8 cellular contexts compared by ENCODE assay signal in the genomic region with DNA sequence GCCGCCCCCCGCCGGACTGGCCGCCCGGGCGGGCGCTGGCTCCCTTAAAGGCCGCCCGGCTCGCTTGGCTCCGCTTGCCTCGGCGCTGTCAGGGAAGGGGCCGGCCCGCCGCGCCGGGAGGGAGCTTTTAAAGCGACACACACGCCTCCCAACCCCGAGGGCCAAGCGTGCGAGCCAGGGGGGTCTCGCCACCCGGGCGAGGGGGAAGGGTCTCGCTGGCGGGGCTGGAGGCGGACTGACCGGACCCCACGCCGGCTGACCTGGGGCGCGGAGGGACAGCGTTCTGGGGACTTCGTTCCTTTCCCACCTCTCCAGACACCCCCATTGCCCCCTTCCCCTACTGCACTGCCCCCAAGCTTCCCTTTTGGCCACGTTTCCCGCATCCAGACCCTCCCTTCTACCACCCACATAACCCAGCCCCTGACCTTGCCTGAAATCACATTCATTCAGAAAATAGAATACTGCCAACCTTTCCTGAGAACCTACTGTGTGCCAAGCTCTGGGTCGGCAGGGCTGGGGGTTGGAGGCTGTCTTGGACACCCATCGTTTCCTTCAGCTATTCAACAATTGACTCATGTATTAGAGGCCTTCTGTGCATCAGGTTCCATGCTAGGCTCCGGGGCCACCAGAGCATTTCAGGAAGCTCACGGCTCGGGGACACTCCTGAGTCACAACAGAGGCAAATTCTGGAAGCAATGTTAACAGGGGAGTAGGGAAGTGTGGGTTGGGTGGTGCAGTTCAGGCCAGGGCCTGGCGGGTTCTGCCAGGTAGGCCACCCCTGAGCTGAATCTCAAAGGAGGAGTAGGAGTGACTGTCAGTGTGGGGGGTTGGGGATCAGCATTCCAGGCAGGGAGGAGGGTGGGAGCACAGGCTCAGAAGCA. TPM values are rescaled to one million over a fixed set of nuclear protein-coding genes. Genes with fewer than 3 reads are reported as not detected.
DNase-seq lines count a peak whose midpoint lies in the region; ATAC-seq and TF ChIP-seq lines count a peak whose summit lies in the region.

A gene with protein sequence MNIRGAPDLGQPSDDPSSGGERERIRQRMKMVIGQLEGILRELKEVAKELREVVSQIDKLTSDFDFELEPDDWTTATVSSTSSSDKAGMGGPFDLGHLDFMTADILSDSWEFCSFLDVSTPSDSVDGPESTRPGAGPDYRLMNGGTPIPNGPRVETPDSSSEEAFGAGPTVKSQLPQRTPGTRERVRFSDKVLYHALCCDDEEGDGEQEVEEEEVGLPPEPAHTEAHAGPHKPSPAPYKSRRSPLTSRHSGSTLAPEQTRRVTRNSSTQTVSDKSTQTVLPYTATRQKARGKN (minus strand): TSS at position 102 of the 881 bp plus-strand sequence. CDS start 2,221 bp downstream, outside the sequence.

- no peaks in the 10 kb centered on the region for H3K9me3 Mint-ChIP-seq in activated T-helper 1 cell treated with anti-CD3 and anti-CD28 coated beads, Interleukin-12 subunit alpha, Interleukin-12 subunit beta, Interleukin-2, Interleukin-4 antibody, amounts not matched to agents 30 ng/mL and 10 ng/mL and 1 ng/mL, durations not matched to agents 14 hours and 24 hours and 36 hours

- in situ Hi-C loops in IMR-90 (cut with MboI; ENCODE audit: low sequenced_read_pairs), result no loop called here

- no peak for DNase-seq in IMR-90
- peak; percentile 34 for DNase-seq in dedifferentiated amniotic fluid mesenchymal stem cell (ENCODE audit: extremely low spot score)
- peak; percentile 79 for DNase-seq in left kidney (ENCODE audit: low read depth, low spot score)
- peak in 33 of 49 donors; percentile 2 to 67 (median 37) for DNase-seq in substantia nigra (lab: John Stamatoyannopoulos, UW)
- DNase-seq in activated T-helper 1 cell treated with anti-CD3 and anti-CD28 coated beads, Interleukin-12 subunit alpha, Interleukin-12 subunit beta, Interleukin-2, Interleukin-4 antibody, amounts not matched to agents 30 ng/mL and 10 ng/mL and 1 ng/mL, durations not matched to agents 14 hours and 24 hours and 36 hours (ENCODE audit: low spot score), result no peak

- WGBS in IMR-90 (ENCODE audit: extremely low coverage in 2 of 2, insufficient read length in 1 of 2), 2 experiments, result 24% methylated on average over 5 of the region's 44 CpGs; no CpG with 5 or more reads in 1 of the 2 experiments

- no peak within 1 kb of the TSS for H3K18ac ChIP-seq in IMR-90 (ENCODE audit: low read depth, low read length)

- no peak within 1 kb of the TSS for H2BK15ac ChIP-seq in IMR-90 (ENCODE audit: low read depth, low read length)

- peak within 1 kb of the TSS; percentile 37 for H3K4me3 ChIP-seq in IMR-90 (ENCODE audit: insufficient read depth, low read depth, low read length)

- H3K4ac ChIP-seq in IMR-90 (ENCODE audit: low read depth, low read length), result no peak within 1 kb of the TSS

- no peak within 1 kb of the TSS for H3K4me3 Mint-ChIP-seq in activated T-helper 1 cell treated with anti-CD3 and anti-CD28 coated beads, Interleukin-12 subunit alpha, Interleukin-12 subunit beta, Interleukin-2, Interleukin-4 antibody, amounts not matched to agents 30 ng/mL and 10 ng/mL and 1 ng/mL, durations not matched to agents 14 hours and 24 hours and 36 hours

- H3K79me1 ChIP-seq in IMR-90 (ENCODE audit: low read depth in 1 of 2, low read length in 2 of 2), result no peaks in the 10 kb centered on the region

- H3K36me3 Mint-ChIP-seq in activated T-helper 1 cell treated with anti-CD3 and anti-CD28 coated beads, Interleukin-12 subunit alpha, Interleukin-12 subunit beta, Interleukin-2, Interleukin-4 antibody, amounts not matched to agents 30 ng/mL and 10 ng/mL and 1 ng/mL, durations not matched to agents 14 hours and 24 hours and 36 hours (ENCODE audit: low read depth), result no peaks in the 10 kb centered on the region

- H3K27me3 ChIP-seq in IMR-90 (ENCODE audit: control insufficient read depth, insufficient read depth, low read length), result peaks cover 81% of the 10 kb centered on the region

- no peak within 1 kb of the TSS for H3K27ac ChIP-seq in IMR-90 (ENCODE audit: insufficient read depth, low read length)
- H3K27ac ChIP-seq in substantia nigra (ENCODE audit: low read depth, low read length, poor library complexity, severe bottlenecking), result peak within 1 kb of the TSS; percentile 17

- H4K20me1 ChIP-seq in IMR-90 (ENCODE audit: insufficient read depth, low read length), result no peaks in the 10 kb centered on the region; the same call in none of the 2 replicates

- H3K14ac ChIP-seq in IMR-90 (replicated peaks; ENCODE audit: low read depth, low read length), result no peak within 1 kb of the TSS

- H3K4me1 ChIP-seq in IMR-90 (ENCODE audit: control insufficient read depth, insufficient read depth, low read length), result no peaks in the 10 kb centered on the region

- H3K4me2 ChIP-seq in IMR-90 (ENCODE audit: low read depth, low read length), result peak within 1 kb of the TSS; percentile 57

- H3K36me3 ChIP-seq in IMR-90 (ENCODE audit: control insufficient read depth, insufficient read depth, low read length), result no peaks in the 10 kb centered on the region

- no peak within 1 kb of the TSS for H4K8ac ChIP-seq in IMR-90 (ENCODE audit: low read depth in 2 of 2, low read length in 2 of 2)

- H3K23ac ChIP-seq in IMR-90 (ENCODE audit: low read depth, low read length), result no peak within 1 kb of the TSS

- CTCF ChIA-PET in IMR-90 (lab: Yijun Ruan, JAX), result interaction anchor here (0.6 kb wide), 1 partner anchor 134 kb away, joined by 5 read pairs; no protein-coding TSS in a partner anchor

- ATAC-seq in IMR-90 (ENCODE audit: low read depth) (peak; percentile 84), GM21367 (IDR thresholded peaks at IDR 0.05; ENCODE audit: unreplicated experiment) (no peak), GM18909 (IDR thresholded peaks at IDR 0.05; ENCODE audit: poor library complexity, unreplicated experiment) (no peak), GM18519 (IDR thresholded peaks at IDR 0.05; ENCODE audit: low FRiP score, unreplicated experiment) (no peak)

- TF ChIP-seq POLR2A in IMR-90 (IDR thresholded peaks at IDR 0.05; ENCODE audit: low read depth, low read length), result no peak

- no peak within 1 kb of the TSS for H3K56ac ChIP-seq in IMR-90 (ENCODE audit: extremely low read depth, insufficient read depth, low read length)

- H2BK20ac ChIP-seq in IMR-90 (ENCODE audit: low read depth, low read length), result no peak within 1 kb of the TSS

- peaks cover 50% of the 10 kb centered on the region for H3K27me3 Mint-ChIP-seq in activated T-helper 1 cell treated with anti-CD3 and anti-CD28 coated beads, Interleukin-12 subunit alpha, Interleukin-12 subunit beta, Interleukin-2, Interleukin-4 antibody, amounts not matched to agents 30 ng/mL and 10 ng/mL and 1 ng/mL, durations not matched to agents 14 hours and 24 hours and 36 hours (ENCODE audit: insufficient read depth)

- H3K9me1 ChIP-seq in IMR-90 (ENCODE audit: insufficient read depth, low read length), result peaks cover 3% of the 10 kb centered on the region; the same call in 1 of the 2 replicates

- H3K27ac Mint-ChIP-seq in activated T-helper 1 cell treated with anti-CD3 and anti-CD28 coated beads, Interleukin-12 subunit alpha, Interleukin-12 subunit beta, Interleukin-2, Interleukin-4 antibody, amounts not matched to agents 30 ng/mL and 10 ng/mL and 1 ng/mL, durations not matched to agents 14 hours and 24 hours and 36 hours, result no peak within 1 kb of the TSS

- BruUV-seq in IMR-90 (replicated peaks; lab: Mats Ljungman, UMichigan), result no TSS peak

- dilution Hi-C loops in IMR-90 (cut with HindIII; ENCODE audit: low sequenced_read_pairs, unreplicated experiment), result no loop called here

- no peak within 1 kb of the TSS for H2AK5ac ChIP-seq in IMR-90 (ENCODE audit: low read depth, low read length)

- POLR2A ChIA-PET in IMR-90 (lab: Charles Lee; ENCODE audit: unreplicated experiment), result no interaction called here

- no peak within 1 kb of the TSS for H2BK5ac ChIP-seq in IMR-90 (ENCODE audit: low read depth, low read length, poor library complexity, severe bottlenecking)

- no peak for TF ChIP-seq RAD21 in IMR-90 (IDR thresholded peaks at IDR 0.05; ENCODE audit: low read length)

- intact Hi-C loops in IMR-90 (cut with micrococcal nuclease), result no loop called here
- intact Hi-C loops in activated T-helper 1 cell treated with anti-CD3 and anti-CD28 coated beads, Interleukin-12 subunit alpha, Interleukin-12 subunit beta, Interleukin-2, Interleukin-4 antibody, amounts not matched to agents 30 ng/mL and 10 ng/mL and 1 ng/mL, durations not matched to agents 14 hours and 24 hours and 36 hours (cut with micrococcal nuclease), result no loop called here

- peaks cover 2% of the 10 kb centered on the region; the same call in 1 of the 2 replicates for H3K9me3 ChIP-seq in IMR-90 (ENCODE audit: control insufficient read depth, insufficient read depth, low read length)

- peak within 1 kb of the TSS; percentile 78 for H2AFZ ChIP-seq in IMR-90 (replicated peaks; ENCODE audit: low read length, poor library complexity)

- no peak for TF ChIP-seq CTCF in IMR-90 (conservative IDR thresholded peaks at IDR 0.05; ENCODE audit: low read depth, low read length)

- no peak within 1 kb of the TSS for H3K9ac ChIP-seq in IMR-90 (ENCODE audit: low read depth, low read length)

- H2BK120ac ChIP-seq in IMR-90 (ENCODE audit: low read depth, low read length), result no peak within 1 kb of the TSS

- H3K4me1 Mint-ChIP-seq in activated T-helper 1 cell treated with anti-CD3 and anti-CD28 coated beads, Interleukin-12 subunit alpha, Interleukin-12 subunit beta, Interleukin-2, Interleukin-4 antibody, amounts not matched to agents 30 ng/mL and 10 ng/mL and 1 ng/mL, durations not matched to agents 14 hours and 24 hours and 36 hours (ENCODE audit: low read depth), result no peaks in the 10 kb centered on the region

- no peak within 1 kb of the TSS for H4K5ac ChIP-seq in IMR-90 (ENCODE audit: low read depth, low read length)

- H4K91ac ChIP-seq in IMR-90 (ENCODE audit: insufficient read depth, low read depth, low read length), result no peak within 1 kb of the TSS

- no peak within 1 kb of the TSS for H2AK9ac ChIP-seq in IMR-90 (replicated peaks; ENCODE audit: low read depth, low read length, poor library complexity)

TF ChIP-seq in IMR-90, 13 proteins besides CTCF, POLR2A, EP300 and RAD21 (continues in another document):
- TF ChIP-seq SMC3 (IDR thresholded peaks at IDR 0.05; ENCODE audit: low read depth, low read length) (no peak), MXI1 (IDR thresholded peaks at IDR 0.05; ENCODE audit: borderline replicate concordance, low read depth, low read length) (no peak)

RNA-seq across cellular contexts. Expression of the gene that starts here (rescaled TPM):
- total RNA-seq in IMR-90 (2012; rRNA removed), result under 0.01 and 0.18 TPM in 2 replicates
- polyA plus RNA-seq in IMR-90 (2012; rRNA removed), result 0.34 and 0.49 TPM in 2 replicates
- 0.34 and 0.42 TPM in 2 replicates for polyA plus RNA-seq in IMR-90 (2012; cell fraction: cytosol; rRNA removed)
- 0.50 and 0.52 TPM in 2 replicates for polyA plus RNA-seq in IMR-90 (2012; cell fraction: nucleus; rRNA removed; ENCODE audit: low replicate concordance)
- total RNA-seq in activated T-helper 1 cell treated with anti-CD3 and anti-CD28 coated beads, Interleukin-12 subunit alpha, Interleukin-12 subunit beta, Interleukin-2, Interleukin-4 antibody, amounts not matched to agents 30 ng/mL and 10 ng/mL and 1 ng/mL, durations not matched to agents 14 hours and 24 hours and 36 hours, result not detected in 2 replicates

Comparison
In these comparisons a context has a peak if more than half of its experiments do, and no peak if none do; other contexts are left out.
1. Peak in ATAC-seq, H3K4me3 ChIP-seq and H3K4me2 ChIP-seq in IMR-90; RNA of the gene not detected or under 1 TPM.
2. DNase-seq: peak in dedifferentiated amniotic fluid mesenchymal stem cell (single experiment), left kidney (single experiment) and substantia nigra (33 of 49); none in IMR-90 (single experiment) and activated T-helper 1 cell treated with anti-CD3 and anti-CD28 coated beads, Interleukin-12 subunit alpha, Interleukin-12 subunit beta, Interleukin-2, Interleukin-4 antibody, amounts not matched to agents 30 ng/mL and 10 ng/mL and 1 ng/mL, durations not matched to agents 14 hours and 24 hours and 36 hours (single experiment).